Comparison of ENCODE assay signal across 8 cellular contexts in the genomic region with DNA sequence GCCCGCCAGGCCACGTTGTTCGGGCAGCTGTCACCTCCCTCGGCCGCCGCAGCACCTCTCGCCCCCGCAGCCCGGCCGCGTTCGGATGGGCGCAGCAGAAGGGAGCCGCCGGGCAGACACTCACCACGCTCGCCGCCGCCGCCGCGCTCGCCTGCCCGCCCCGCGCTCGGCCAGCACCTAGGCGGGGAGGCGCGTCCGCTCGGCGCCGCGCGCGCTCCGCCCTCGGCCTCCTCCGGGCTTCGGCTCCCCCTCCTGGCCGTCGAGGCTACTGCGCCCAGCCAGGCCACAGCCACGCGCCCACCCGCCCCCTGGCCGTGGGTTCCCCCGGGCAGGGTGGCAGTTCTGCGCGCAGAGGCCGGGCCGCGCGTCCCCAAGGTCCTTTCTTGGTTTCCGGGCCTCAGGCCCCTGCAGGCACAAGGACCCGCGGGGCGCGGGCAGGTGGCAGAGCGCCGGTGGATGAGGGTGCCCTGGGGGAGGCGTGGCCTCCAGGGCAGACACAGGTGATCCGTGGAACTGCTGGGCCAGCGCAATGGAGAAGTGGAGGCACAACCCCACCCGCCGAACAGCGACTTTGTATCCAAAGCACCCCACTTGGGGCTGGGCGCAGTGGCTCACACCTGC. TPM values are rescaled to one million over a fixed set of nuclear protein-coding genes. Genes with fewer than 3 reads are reported as not detected.
DNase-seq lines count a peak whose midpoint lies in the region; ATAC-seq and TF ChIP-seq lines count a peak whose summit lies in the region.

A gene (minus strand): TSS at position 189 of the 621 bp plus-strand sequence. CDS start 3,275 bp downstream, outside the sequence.

- H3K27me3 Mint-ChIP-seq in chondrocyte (ENCODE audit: low read depth), result no peaks in the 10 kb centered on the region

- H3K27ac Mint-ChIP-seq in chondrocyte (ENCODE audit: unreplicated experiment), result peak within 1 kb of the TSS; percentile 93

- H3K27me3 ChIP-seq in layer of hippocampus (ENCODE audit: control insufficient read depth, insufficient read depth, low read length), result no peaks in the 10 kb centered on the region

- no peaks in the 10 kb centered on the region for H3K9me3 Mint-ChIP-seq in chondrocyte (ENCODE audit: low read depth)

- H3K36me3 Mint-ChIP-seq in chondrocyte (ENCODE audit: low read depth), result peaks cover 2% of the 10 kb centered on the region

- ATAC-seq in GM18517 (IDR thresholded peaks at IDR 0.05; ENCODE audit: unreplicated experiment) (peak; percentile 56), HG03045 (IDR thresholded peaks at IDR 0.05; ENCODE audit: unreplicated experiment) (peak; percentile 60)

- H3K27ac ChIP-seq in layer of hippocampus (ENCODE audit: low read depth, low read length), result peak within 1 kb of the TSS; percentile 80

- H3K4me3 Mint-ChIP-seq in chondrocyte (ENCODE audit: unreplicated experiment), result peak within 1 kb of the TSS; percentile 84

- peak; percentile 87 for TF ChIP-seq CTCF in chondrocyte (IDR thresholded peaks at IDR 0.05)

- DNase-seq in 8988T (peak; percentile 100), NCI-H2196 treated with DMSO at 0.1 percent for 48 hours (lab: John Stamatoyannopoulos, UW; ENCODE audit: unreplicated experiment) (peak; percentile 59), chondrocyte (ENCODE audit: low spot score) (no peak)
- DNase-seq in activated CD4-positive, alpha-beta T cell treated with anti-CD3 and anti-CD28 coated beads for 1 hour, result peak; percentile 72
- DNase-seq in stimulated activated CD4-positive, alpha-beta T cell treated with anti-CD3 and anti-CD28 coated beads, Interleukin-1b, Interleukin-23, amount 100 ng/mL, for 4 hours (ENCODE audit: low read depth in 2 of 2), result peak; percentile 75 to 87

- H3K4me1 Mint-ChIP-seq in chondrocyte (ENCODE audit: low read depth), result peaks cover 15% of the 10 kb centered on the region

RNA-seq across cellular contexts. Expression of the gene that starts here (rescaled TPM):
- total RNA-seq in chondrocyte, result 15.6 to 24.4 TPM (median 16.0 TPM) in 3 replicates
